In genomic region chr3:33798418-33799201, GRCh38 we compare ENCODE assay signal across 8 cellular contexts. TPM values are rescaled to one million over a fixed set of nuclear protein-coding genes. Genes with fewer than 3 reads are reported as not detected.
A peak's percentile ranks its signal among the peaks of the same experiment; 100 is the strongest.
DNase-seq lines count a peak whose midpoint lies in the region; FAIRE-seq and TF ChIP-seq lines count a peak whose summit lies in the region.

PDCD6IP (plus strand) TSS chr3:33798630; CDS start chr3:33798729, 99 bp downstream.

- H3K27ac Mint-ChIP-seq in neural progenitor cell, result peak within 1 kb of the TSS; percentile 77

- H3K36me3 ChIP-seq in neural progenitor cell, result peaks cover 9% of the 10 kb centered on the region

- H3K9me3 ChIP-seq in neural progenitor cell (ENCODE audit: low read depth), result no peaks in the 10 kb centered on the region

- peaks cover 25% of the 10 kb centered on the region for H3K4me1 Mint-ChIP-seq in neural progenitor cell

- peak within 1 kb of the TSS; percentile 89 for H2AFZ ChIP-seq in neural progenitor cell (replicated peaks)

- H3K27ac ChIP-seq in neural progenitor cell, result peak within 1 kb of the TSS; percentile 76

- H3K4me1 ChIP-seq in neural progenitor cell, result peaks cover 11% of the 10 kb centered on the region

- H3K9me3 Mint-ChIP-seq in neural progenitor cell, result peaks cover 7% of the 10 kb centered on the region

- peak within 1 kb of the TSS; percentile 77 to 88 for H3K4me3 ChIP-seq in foreskin fibroblast (ENCODE audit: low read depth in 1 of 2, low read length in 2 of 2)
- H3K4me3 ChIP-seq in neural progenitor cell, result peak within 1 kb of the TSS; percentile 83

- H3K9ac ChIP-seq in neural progenitor cell, result peak within 1 kb of the TSS; percentile 63

- peak; percentile 90 for FAIRE-seq in G401.6 (lab: Jason Lieb, UNC)
- FAIRE-seq in H54 (lab: Jason Lieb, UNC), result peak; percentile 93

- H3K79me2 ChIP-seq in neural progenitor cell (ENCODE audit: low read depth), result peaks cover 46% of the 10 kb centered on the region

- no peak for TF ChIP-seq CTCF in foreskin fibroblast (IDR thresholded peaks at IDR 0.05; ENCODE audit: low read depth, low read length)
- TF ChIP-seq CTCF in neural progenitor cell (IDR thresholded peaks at IDR 0.05), result peak; percentile 31

- no peaks in the 10 kb centered on the region for H3K27me3 ChIP-seq in neural progenitor cell

- H4K20me1 ChIP-seq in neural progenitor cell (ENCODE audit: low read depth), result no peaks in the 10 kb centered on the region

- H3K36me3 Mint-ChIP-seq in neural progenitor cell, result peaks cover 18% of the 10 kb centered on the region

- TF ChIP-seq POLR2A in H54 (IDR thresholded peaks at IDR 0.05; ENCODE audit: low read depth, low read length), result peak; percentile 87

- H3F3A ChIP-seq in neural progenitor cell (ENCODE audit: low read depth), result peaks cover 14% of the 10 kb centered on the region

- DNase-seq in H54 (ENCODE audit: insufficient read length, low spot score) (peak; percentile 82), LoVo (ENCODE audit: low spot score) (peak; percentile 96), SIG-M5 (lab: John Stamatoyannopoulos, UW) (peak; percentile 53), activated gamma-delta T cell treated with Interleukin-2 at 50 U/mL for 16 hours (peak; percentile 87), foreskin fibroblast (peak; percentile 90 to 97), neural progenitor cell (ENCODE audit: low spot score) (peak; percentile 93), stromal cell of bone marrow (ENCODE audit: low read depth) (peak; percentile 71)

- peak within 1 kb of the TSS; percentile 98 for H3K4me3 Mint-ChIP-seq in neural progenitor cell

- H3K27me3 Mint-ChIP-seq in neural progenitor cell (ENCODE audit: insufficient read depth, low read depth), result peaks cover 2% of the 10 kb centered on the region

- H3K4me2 ChIP-seq in neural progenitor cell, result peak within 1 kb of the TSS; percentile 90

RNA-seq across cellular contexts. Expression of gene PDCD6IP, which starts in this region (rescaled TPM):
- 85.2 and 93.7 TPM in 2 replicates for total RNA-seq in neural progenitor cell (ENCODE audit: low replicate concordance)

Comparison
In these comparisons a context has a peak if more than half of its experiments do, and no peak if none do; other contexts are left out.
1. Peak in every context shown above with its lines: DNase-seq, H3K4me3 ChIP-seq and H3K27ac ChIP-seq.